3 cellular contexts compared by ENCODE assay signal in genomic region chr1:154609398-154610380, GRCh38.
TF ChIP-seq lines count a peak whose summit lies in the region.

No MANE protein-coding gene starts in this region.

TF ChIP-seq in HEK293, 187 proteins besides CTCF, POLR2A, EP300 and RAD21 (continues in another document):
- TF ChIP-seq ZNF561 (tag by site-specific recombination; IDR thresholded peaks at IDR 0.05; ENCODE audit: borderline replicate concordance), result no peak; the same call in 1 of the 2 replicates
- TF ChIP-seq ZFP69B (tag by site-specific recombination; IDR thresholded peaks at IDR 0.05), result no peak
- no peak for TF ChIP-seq SETDB1 (IDR thresholded peaks at IDR 0.05; ENCODE audit: insufficient read length, low read length)
- no peak for TF ChIP-seq ZNF560 (tag by site-specific recombination; IDR thresholded peaks at IDR 0.05; ENCODE audit: borderline replicate concordance)
- no peak for TF ChIP-seq ZNF768 (tag by site-specific recombination; IDR thresholded peaks at IDR 0.05)
- peak; percentile 71 for TF ChIP-seq PRDM10 (tag by site-specific recombination; IDR thresholded peaks at IDR 0.05)
- TF ChIP-seq ZNF23 (tag by site-specific recombination; IDR thresholded peaks at IDR 0.05; ENCODE audit: borderline replicate concordance), result no peak
- TF ChIP-seq ZNF350 (tag by site-specific recombination; IDR thresholded peaks at IDR 0.05), result no peak
- TF ChIP-seq, protein P1, sequence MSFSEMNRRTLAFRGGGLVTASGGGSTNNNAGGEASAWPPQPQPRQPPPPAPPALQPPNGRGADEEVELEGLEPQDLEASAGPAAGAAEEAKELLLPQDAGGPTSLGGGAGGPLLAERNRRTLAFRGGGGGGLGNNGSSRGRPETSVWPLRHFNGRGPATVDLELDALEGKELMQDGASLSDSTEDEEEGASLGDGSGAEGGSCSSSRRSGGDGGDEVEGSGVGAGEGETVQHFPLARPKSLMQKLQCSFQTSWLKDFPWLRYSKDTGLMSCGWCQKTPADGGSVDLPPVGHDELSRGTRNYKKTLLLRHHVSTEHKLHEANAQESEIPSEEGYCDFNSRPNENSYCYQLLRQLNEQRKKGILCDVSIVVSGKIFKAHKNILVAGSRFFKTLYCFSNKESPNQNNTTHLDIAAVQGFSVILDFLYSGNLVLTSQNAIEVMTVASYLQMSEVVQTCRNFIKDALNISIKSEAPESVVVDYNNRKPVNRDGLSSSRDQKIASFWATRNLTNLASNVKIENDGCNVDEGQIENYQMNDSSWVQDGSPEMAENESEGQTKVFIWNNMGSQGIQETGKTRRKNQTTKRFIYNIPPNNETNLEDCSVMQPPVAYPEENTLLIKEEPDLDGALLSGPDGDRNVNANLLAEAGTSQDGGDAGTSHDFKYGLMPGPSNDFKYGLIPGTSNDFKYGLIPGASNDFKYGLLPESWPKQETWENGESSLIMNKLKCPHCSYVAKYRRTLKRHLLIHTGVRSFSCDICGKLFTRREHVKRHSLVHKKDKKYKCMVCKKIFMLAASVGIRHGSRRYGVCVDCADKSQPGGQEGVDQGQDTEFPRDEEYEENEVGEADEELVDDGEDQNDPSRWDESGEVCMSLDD (tag by site-specific recombination; IDR thresholded peaks at IDR 0.05), result no peak

TF ChIP-seq in SK-N-SH, 30 proteins besides CTCF, POLR2A, EP300 and RAD21:
- TF ChIP-seq ELF1 (IDR thresholded peaks at IDR 0.05), result no peak
- no peak for TF ChIP-seq YY1 (IDR thresholded peaks at IDR 0.05; ENCODE audit: low read depth)

TF ChIP-seq in GM12878, 131 proteins besides CTCF, POLR2A, EP300 and RAD21:
- TF ChIP-seq RUNX3 (IDR thresholded peaks at IDR 0.05; ENCODE audit: low read length) (peak; percentile 85), MEF2B (IDR thresholded peaks at IDR 0.05; ENCODE audit: partially characterized antibody, poor library complexity, severe bottlenecking) (no peak), BHLHE40 (IDR thresholded peaks at IDR 0.05; ENCODE audit: borderline replicate concordance in 1 of 2, low read depth in 2 of 2, low read length in 1 of 2) (peak in 1 of 2 experiments; percentile 24; a peak in 1 of 4 replicates), CBFB (IDR thresholded peaks at IDR 0.05; ENCODE audit: low read depth) (peak; percentile 20; the same call in 1 of the 2 replicates), BCL11A (IDR thresholded peaks at IDR 0.05; ENCODE audit: low read depth, low read length) (0 out of 2 replicates have a peak, but pooled peaks have one; percentile 18), NFIC (IDR thresholded peaks at IDR 0.05; ENCODE audit: low read depth, low read length) (0 out of 2 replicates have a peak, but pooled peaks have one; percentile 45), MTA3 (IDR thresholded peaks at IDR 0.05; ENCODE audit: borderline replicate concordance, low read length) (0 out of 2 replicates have a peak, but pooled peaks have one; percentile 17), MAX (IDR thresholded peaks at IDR 0.05; ENCODE audit: low read depth, low read length) (no peak), TCF3 (IDR thresholded peaks at IDR 0.05; ENCODE audit: borderline replicate concordance, insufficient read depth, low read depth, low read length) (peak; percentile 54; the same call in 1 of the 2 replicates), LARP7 (IDR thresholded peaks at IDR 0.05) (0 out of 2 replicates have a peak, but pooled peaks have one; percentile 8), FOXM1 (IDR thresholded peaks at IDR 0.05; ENCODE audit: low read depth, low read length) (0 out of 2 replicates have a peak, but pooled peaks have one; percentile 16), ZZZ3 (IDR thresholded peaks at IDR 0.05; ENCODE audit: control insufficient read depth, insufficient read length, low read depth) (no peak), PKNOX1 (IDR thresholded peaks at IDR 0.05) (0 out of 2 replicates have a peak, but pooled peaks have one; percentile 15), YY1 (IDR thresholded peaks at IDR 0.05; ENCODE audit: low read depth, low read length) (0 out of 2 replicates have a peak, but pooled peaks have one; percentile 9), IKZF2 (IDR thresholded peaks at IDR 0.05) (peak in 1 of 2 experiments; percentile 15; a peak in 1 of 4 replicates), TCF12 (IDR thresholded peaks at IDR 0.05; ENCODE audit: low read depth, low read length) (peak; percentile 57; the same call in 1 of the 2 replicates), JUNB (IDR thresholded peaks at IDR 0.05) (peak; percentile 73), SUZ12 (IDR thresholded peaks at IDR 0.05; ENCODE audit: unreplicated experiment) (no peak), EED (IDR thresholded peaks at IDR 0.05; ENCODE audit: low read depth) (no peak)
- TF ChIP-seq, protein P2, sequence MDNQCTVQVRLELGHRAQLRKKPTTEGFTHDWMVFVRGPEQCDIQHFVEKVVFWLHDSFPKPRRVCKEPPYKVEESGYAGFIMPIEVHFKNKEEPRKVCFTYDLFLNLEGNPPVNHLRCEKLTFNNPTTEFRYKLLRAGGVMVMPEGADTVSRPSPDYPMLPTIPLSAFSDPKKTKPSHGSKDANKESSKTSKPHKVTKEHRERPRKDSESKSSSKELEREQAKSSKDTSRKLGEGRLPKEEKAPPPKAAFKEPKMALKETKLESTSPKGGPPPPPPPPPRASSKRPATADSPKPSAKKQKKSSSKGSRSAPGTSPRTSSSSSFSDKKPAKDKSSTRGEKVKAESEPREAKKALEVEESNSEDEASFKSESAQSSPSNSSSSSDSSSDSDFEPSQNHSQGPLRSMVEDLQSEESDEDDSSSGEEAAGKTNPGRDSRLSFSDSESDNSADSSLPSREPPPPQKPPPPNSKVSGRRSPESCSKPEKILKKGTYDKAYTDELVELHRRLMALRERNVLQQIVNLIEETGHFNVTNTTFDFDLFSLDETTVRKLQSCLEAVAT (IDR thresholded peaks at IDR 0.05), result no peak
- TF ChIP-seq, protein P3, sequence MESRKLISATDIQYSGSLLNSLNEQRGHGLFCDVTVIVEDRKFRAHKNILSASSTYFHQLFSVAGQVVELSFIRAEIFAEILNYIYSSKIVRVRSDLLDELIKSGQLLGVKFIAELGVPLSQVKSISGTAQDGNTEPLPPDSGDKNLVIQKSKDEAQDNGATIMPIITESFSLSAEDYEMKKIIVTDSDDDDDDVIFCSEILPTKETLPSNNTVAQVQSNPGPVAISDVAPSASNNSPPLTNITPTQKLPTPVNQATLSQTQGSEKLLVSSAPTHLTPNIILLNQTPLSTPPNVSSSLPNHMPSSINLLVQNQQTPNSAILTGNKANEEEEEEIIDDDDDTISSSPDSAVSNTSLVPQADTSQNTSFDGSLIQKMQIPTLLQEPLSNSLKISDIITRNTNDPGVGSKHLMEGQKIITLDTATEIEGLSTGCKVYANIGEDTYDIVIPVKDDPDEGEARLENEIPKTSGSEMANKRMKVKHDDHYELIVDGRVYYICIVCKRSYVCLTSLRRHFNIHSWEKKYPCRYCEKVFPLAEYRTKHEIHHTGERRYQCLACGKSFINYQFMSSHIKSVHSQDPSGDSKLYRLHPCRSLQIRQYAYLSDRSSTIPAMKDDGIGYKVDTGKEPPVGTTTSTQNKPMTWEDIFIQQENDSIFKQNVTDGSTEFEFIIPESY (IDR thresholded peaks at IDR 0.05), result 0 out of 2 replicates have a peak, but pooled peaks have one; percentile 46
